2 cellular contexts compared by ENCODE assay signal in the genomic region with DNA sequence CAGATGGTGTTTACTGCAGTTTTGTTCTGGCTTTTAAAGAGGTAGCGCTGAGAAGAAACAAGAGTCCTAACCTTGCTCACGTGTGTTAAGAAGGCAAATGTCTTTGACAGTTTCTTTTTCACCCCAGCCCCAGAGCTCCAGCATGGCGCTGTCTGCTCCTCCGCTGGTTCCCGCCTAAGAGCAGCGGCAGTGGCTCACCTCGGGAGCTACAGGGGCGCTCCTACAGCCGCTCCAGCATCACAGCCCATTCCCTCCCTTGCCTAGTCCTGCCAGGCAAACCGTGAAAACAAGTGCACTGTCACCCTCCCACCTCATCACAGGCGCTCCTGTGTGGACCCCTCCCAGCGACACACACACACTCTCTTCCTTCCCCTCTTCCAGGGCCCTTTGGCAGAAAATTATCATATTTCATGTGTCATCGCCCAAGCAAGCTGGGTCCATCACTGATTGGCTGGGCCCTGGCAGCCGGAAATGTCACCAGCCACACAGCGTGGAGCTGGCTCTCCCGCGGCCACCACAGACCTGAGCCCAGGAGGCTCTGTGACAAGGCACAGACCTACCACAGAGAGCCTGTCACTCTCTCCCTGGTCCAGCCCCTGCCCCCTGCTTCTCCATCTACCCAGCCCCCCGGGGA.
TF ChIP-seq lines count a peak whose summit lies in the region.

No MANE protein-coding gene starts in this region.

TF ChIP-seq in HepG2, 621 proteins besides CTCF, POLR2A, EP300 and RAD21:
- no peak for TF ChIP-seq CREB1 (IDR thresholded peaks at IDR 0.05)
- TF ChIP-seq CREB1 (CRISPR knock-in tag; IDR thresholded peaks at IDR 0.05): no peak
- TF ChIP-seq BRCA1 (CRISPR knock-in tag; IDR thresholded peaks at IDR 0.05): no peak
- TF ChIP-seq ATAD3A (CRISPR knock-in tag; IDR thresholded peaks at IDR 0.05): no peak
- TF ChIP-seq ZNF747 (CRISPR knock-in tag; IDR thresholded peaks at IDR 0.05; ENCODE audit: borderline replicate concordance): no peak
- no peak for TF ChIP-seq ZNF766 (CRISPR knock-in tag; IDR thresholded peaks at IDR 0.05; ENCODE audit: borderline replicate concordance)
- no peak for TF ChIP-seq ZNF781 (CRISPR knock-in tag; IDR thresholded peaks at IDR 0.05; ENCODE audit: borderline replicate concordance, not compliant biosample characterization)
- no peak for TF ChIP-seq MTF1 (CRISPR knock-in tag; IDR thresholded peaks at IDR 0.05)
- TF ChIP-seq ZNF205 (CRISPR knock-in tag; IDR thresholded peaks at IDR 0.05): no peak
- TF ChIP-seq BORCS8-MEF2B (CRISPR knock-in tag; IDR thresholded peaks at IDR 0.05): no peak
- no peak for TF ChIP-seq ZNF615 (CRISPR knock-in tag; IDR thresholded peaks at IDR 0.05; ENCODE audit: borderline replicate concordance)
- no peak for TF ChIP-seq SNAI1 (CRISPR knock-in tag; IDR thresholded peaks at IDR 0.05; ENCODE audit: borderline replicate concordance)
- no peak for TF ChIP-seq JDP2 (CRISPR knock-in tag; IDR thresholded peaks at IDR 0.05; ENCODE audit: borderline replicate concordance)

TF ChIP-seq in K562, 482 proteins besides CTCF, POLR2A, EP300 and RAD21 (continues in another document):
- TF ChIP-seq THAP7 (CRISPR knock-in tag; IDR thresholded peaks at IDR 0.05) (no peak), GABPA (tag; conservative IDR thresholded peaks at IDR 0.05; ENCODE audit: low read depth) (peak; percentile 42; the same call in 1 of the 2 replicates), ZNF699 (CRISPR knock-in tag; IDR thresholded peaks at IDR 0.05; ENCODE audit: insufficient replicate concordance) (no peak), MAZ (CRISPR knock-in tag; conservative IDR thresholded peaks at IDR 0.05 in 1 of 2, IDR thresholded peaks at IDR 0.05 in 1 of 2) (0 out of 4 replicates have a peak, but pooled peaks have one; percentile 3 to 31), MAFG (tag; conservative IDR thresholded peaks at IDR 0.05) (peak; percentile 46; the same call in 1 of the 2 replicates), ZNF407 (IDR thresholded peaks at IDR 0.05; ENCODE audit: low read depth) (no peak), CREB1 (IDR thresholded peaks at IDR 0.05) (no peak), CREB1 (CRISPR knock-in tag; IDR thresholded peaks at IDR 0.05) (0 out of 2 replicates have a peak, but pooled peaks have one; percentile 28), NFE2 (IDR thresholded peaks at IDR 0.05; ENCODE audit: low read depth) (peak; percentile 16; the same call in 1 of the 2 replicates), L3MBTL2 (IDR thresholded peaks at IDR 0.05) (peak; percentile 26; the same call in 1 of the 2 replicates), ZNF316 (IDR thresholded peaks at IDR 0.05) (peak; percentile 43; the same call in 1 of the 2 replicates), KAT2B (IDR thresholded peaks at IDR 0.05; ENCODE audit: low read depth, low read length) (no peak), YY1 (IDR thresholded peaks at IDR 0.05; ENCODE audit: borderline replicate concordance in 1 of 3, control insufficient read depth in 1 of 3, extremely low read depth in 1 of 3, insufficient read depth in 3 of 3, insufficient read length in 1 of 3, insufficient replicate concordance in 2 of 3, low read depth in 1 of 3, low read length in 2 of 3) (peak in 1 of 3 experiments; percentile 10), HNRNPL (IDR thresholded peaks at IDR 0.05; ENCODE audit: low read depth, low read length) (no peak), ZNF583 (CRISPR knock-in tag; IDR thresholded peaks at IDR 0.05) (no peak)
- TF ChIP-seq, protein P1, sequence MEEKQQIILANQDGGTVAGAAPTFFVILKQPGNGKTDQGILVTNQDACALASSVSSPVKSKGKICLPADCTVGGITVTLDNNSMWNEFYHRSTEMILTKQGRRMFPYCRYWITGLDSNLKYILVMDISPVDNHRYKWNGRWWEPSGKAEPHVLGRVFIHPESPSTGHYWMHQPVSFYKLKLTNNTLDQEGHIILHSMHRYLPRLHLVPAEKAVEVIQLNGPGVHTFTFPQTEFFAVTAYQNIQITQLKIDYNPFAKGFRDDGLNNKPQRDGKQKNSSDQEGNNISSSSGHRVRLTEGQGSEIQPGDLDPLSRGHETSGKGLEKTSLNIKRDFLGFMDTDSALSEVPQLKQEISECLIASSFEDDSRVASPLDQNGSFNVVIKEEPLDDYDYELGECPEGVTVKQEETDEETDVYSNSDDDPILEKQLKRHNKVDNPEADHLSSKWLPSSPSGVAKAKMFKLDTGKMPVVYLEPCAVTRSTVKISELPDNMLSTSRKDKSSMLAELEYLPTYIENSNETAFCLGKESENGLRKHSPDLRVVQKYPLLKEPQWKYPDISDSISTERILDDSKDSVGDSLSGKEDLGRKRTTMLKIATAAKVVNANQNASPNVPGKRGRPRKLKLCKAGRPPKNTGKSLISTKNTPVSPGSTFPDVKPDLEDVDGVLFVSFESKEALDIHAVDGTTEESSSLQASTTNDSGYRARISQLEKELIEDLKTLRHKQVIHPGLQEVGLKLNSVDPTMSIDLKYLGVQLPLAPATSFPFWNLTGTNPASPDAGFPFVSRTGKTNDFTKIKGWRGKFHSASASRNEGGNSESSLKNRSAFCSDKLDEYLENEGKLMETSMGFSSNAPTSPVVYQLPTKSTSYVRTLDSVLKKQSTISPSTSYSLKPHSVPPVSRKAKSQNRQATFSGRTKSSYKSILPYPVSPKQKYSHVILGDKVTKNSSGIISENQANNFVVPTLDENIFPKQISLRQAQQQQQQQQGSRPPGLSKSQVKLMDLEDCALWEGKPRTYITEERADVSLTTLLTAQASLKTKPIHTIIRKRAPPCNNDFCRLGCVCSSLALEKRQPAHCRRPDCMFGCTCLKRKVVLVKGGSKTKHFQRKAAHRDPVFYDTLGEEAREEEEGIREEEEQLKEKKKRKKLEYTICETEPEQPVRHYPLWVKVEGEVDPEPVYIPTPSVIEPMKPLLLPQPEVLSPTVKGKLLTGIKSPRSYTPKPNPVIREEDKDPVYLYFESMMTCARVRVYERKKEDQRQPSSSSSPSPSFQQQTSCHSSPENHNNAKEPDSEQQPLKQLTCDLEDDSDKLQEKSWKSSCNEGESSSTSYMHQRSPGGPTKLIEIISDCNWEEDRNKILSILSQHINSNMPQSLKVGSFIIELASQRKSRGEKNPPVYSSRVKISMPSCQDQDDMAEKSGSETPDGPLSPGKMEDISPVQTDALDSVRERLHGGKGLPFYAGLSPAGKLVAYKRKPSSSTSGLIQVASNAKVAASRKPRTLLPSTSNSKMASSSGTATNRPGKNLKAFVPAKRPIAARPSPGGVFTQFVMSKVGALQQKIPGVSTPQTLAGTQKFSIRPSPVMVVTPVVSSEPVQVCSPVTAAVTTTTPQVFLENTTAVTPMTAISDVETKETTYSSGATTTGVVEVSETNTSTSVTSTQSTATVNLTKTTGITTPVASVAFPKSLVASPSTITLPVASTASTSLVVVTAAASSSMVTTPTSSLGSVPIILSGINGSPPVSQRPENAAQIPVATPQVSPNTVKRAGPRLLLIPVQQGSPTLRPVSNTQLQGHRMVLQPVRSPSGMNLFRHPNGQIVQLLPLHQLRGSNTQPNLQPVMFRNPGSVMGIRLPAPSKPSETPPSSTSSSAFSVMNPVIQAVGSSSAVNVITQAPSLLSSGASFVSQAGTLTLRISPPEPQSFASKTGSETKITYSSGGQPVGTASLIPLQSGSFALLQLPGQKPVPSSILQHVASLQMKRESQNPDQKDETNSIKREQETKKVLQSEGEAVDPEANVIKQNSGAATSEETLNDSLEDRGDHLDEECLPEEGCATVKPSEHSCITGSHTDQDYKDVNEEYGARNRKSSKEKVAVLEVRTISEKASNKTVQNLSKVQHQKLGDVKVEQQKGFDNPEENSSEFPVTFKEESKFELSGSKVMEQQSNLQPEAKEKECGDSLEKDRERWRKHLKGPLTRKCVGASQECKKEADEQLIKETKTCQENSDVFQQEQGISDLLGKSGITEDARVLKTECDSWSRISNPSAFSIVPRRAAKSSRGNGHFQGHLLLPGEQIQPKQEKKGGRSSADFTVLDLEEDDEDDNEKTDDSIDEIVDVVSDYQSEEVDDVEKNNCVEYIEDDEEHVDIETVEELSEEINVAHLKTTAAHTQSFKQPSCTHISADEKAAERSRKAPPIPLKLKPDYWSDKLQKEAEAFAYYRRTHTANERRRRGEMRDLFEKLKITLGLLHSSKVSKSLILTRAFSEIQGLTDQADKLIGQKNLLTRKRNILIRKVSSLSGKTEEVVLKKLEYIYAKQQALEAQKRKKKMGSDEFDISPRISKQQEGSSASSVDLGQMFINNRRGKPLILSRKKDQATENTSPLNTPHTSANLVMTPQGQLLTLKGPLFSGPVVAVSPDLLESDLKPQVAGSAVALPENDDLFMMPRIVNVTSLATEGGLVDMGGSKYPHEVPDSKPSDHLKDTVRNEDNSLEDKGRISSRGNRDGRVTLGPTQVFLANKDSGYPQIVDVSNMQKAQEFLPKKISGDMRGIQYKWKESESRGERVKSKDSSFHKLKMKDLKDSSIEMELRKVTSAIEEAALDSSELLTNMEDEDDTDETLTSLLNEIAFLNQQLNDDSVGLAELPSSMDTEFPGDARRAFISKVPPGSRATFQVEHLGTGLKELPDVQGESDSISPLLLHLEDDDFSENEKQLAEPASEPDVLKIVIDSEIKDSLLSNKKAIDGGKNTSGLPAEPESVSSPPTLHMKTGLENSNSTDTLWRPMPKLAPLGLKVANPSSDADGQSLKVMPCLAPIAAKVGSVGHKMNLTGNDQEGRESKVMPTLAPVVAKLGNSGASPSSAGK (IDR thresholded peaks at IDR 0.05): peak; percentile 44; the same call in 1 of the 2 replicates
- TF ChIP-seq, protein P2, sequence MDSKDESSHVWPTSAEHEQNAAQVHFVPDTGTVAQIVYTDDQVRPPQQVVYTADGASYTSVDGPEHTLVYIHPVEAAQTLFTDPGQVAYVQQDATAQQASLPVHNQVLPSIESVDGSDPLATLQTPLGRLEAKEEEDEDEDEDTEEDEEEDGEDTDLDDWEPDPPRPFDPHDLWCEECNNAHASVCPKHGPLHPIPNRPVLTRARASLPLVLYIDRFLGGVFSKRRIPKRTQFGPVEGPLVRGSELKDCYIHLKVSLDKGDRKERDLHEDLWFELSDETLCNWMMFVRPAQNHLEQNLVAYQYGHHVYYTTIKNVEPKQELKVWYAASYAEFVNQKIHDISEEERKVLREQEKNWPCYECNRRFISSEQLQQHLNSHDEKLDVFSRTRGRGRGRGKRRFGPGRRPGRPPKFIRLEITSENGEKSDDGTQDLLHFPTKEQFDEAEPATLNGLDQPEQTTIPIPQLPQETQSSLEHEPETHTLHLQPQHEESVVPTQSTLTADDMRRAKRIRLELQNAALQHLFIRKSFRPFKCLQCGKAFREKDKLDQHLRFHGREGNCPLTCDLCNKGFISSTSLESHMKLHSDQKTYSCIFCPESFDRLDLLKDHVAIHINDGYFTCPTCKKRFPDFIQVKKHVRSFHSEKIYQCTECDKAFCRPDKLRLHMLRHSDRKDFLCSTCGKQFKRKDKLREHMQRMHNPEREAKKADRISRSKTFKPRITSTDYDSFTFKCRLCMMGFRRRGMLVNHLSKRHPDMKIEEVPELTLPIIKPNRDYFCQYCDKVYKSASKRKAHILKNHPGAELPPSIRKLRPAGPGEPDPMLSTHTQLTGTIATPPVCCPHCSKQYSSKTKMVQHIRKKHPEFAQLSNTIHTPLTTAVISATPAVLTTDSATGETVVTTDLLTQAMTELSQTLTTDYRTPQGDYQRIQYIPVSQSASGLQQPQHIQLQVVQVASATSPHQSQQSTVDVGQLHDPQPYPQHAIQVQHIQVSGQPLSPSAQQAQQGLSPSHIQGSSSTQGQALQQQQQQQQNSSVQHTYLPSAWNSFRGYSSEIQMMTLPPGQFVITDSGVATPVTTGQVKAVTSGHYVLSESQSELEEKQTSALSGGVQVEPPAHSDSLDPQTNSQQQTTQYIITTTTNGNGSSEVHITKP (IDR thresholded peaks at IDR 0.05; ENCODE audit: partially characterized antibody): peak; percentile 14
